22 cellular contexts compared by ENCODE assay signal in the genomic region with DNA sequence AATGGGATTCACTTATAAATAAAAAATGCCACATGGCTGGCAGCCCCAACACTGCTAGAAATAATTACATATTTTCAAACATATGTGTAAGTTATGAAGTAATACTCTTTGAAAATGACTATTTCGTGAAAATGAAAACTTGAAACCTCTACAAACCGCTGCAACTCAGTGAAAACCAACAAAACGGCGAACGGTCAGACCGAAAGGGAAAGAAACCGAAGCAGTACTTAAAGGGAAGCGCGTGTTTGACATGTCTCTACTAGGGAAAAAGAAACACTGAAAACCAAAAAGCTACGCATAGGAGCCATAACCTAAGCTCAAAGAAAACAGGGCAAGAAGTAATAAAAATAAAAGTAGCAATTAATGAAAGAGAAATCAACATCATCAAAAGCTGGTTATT.
DNase-seq lines count a peak whose midpoint lies in the region; ATAC-seq and FAIRE-seq lines count a peak whose summit lies in the region.
"Had no signal": no experiment of that assay in that cellular context is flagged by ENCODE, and none has a peak within 500 bp of the region (broad histone marks: within the 10 kb centered on the region; RNA-seq: fewer than 3 reads in every experiment).

No MANE protein-coding gene starts in this region.

- FAIRE-seq in HTR-8/SVneo (lab: Jason Lieb, UNC) = no peak
- FAIRE-seq: keratinocyte had no signal

- peak; percentile 17 for DNase-seq in activated CD4-positive, alpha-beta T cell treated with anti-CD3 and anti-CD28 coated beads for 48 hours
- no peak for DNase-seq in activated CD4-positive, alpha-beta T cell treated with anti-CD3 and anti-CD28 coated beads, Interleukin-2, amount 10 ng/mL, durations not matched to agents 24 days and 14 days
- DNase-seq in HuH-7.5 (ENCODE audit: low spot score) = no peak
- DNase-seq in HTR-8/SVneo (ENCODE audit: insufficient read length, low spot score) = no peak
- DNase-seq in GM03348 (ENCODE audit: low spot score) = no peak
- DNase-seq: activated effector memory CD4-positive, alpha-beta T cell treated with anti-CD3 and anti-CD28 coated beads, Interleukin-2, amount 50 U/mL, for 16 hours; anterior cingulate cortex; cerebellar nuclear complex; DMS 273 treated with DMSO at 0.1 percent for 48 hours; hippocampal formation; KG1; mammary epithelial cell; naive B cell; NCI-H1048; NCI-H2081; NCI-H526; PC-9 had no signal

- H3K4me3 Mint-ChIP-seq in activated CD4-positive, alpha-beta T cell treated with anti-CD3 and anti-CD28 coated beads, Interleukin-2, amount 10 ng/mL, durations not matched to agents 24 days and 14 days = no peak overlapping the region
- H3K4me3 Mint-ChIP-seq in activated T-helper 17 cell treated with anti-CD3 and anti-CD28 coated beads, Interleukin-2, amount 50 U/mL, for 72 hours = peak overlapping the region; percentile 29
- H3K4me3 Mint-ChIP-seq: type B pancreatic cell had no signal

- intact Hi-C loops in activated CD4-positive, alpha-beta T cell treated with anti-CD3 and anti-CD28 coated beads, Interleukin-2, amount 10 ng/mL, durations not matched to agents 24 days and 14 days (cut with micrococcal nuclease) = no loop called here

- ATAC-seq in GM18873 (IDR thresholded peaks at IDR 0.05; ENCODE audit: low FRiP score, unreplicated experiment) = peak; percentile 56
- peak; percentile 55 for ATAC-seq in HG03521 (IDR thresholded peaks at IDR 0.05; ENCODE audit: unreplicated experiment)
- ATAC-seq in activated T-helper 17 cell treated with anti-CD3 and anti-CD28 coated beads, Interleukin-2, amount 50 U/mL, for 72 hours (replicated peaks) = peak; percentile 77

- H3K4me1 Mint-ChIP-seq in activated CD4-positive, alpha-beta T cell treated with anti-CD3 and anti-CD28 coated beads, Interleukin-2, amount 10 ng/mL, durations not matched to agents 24 days and 14 days = peaks cover 2% of the 10 kb centered on the region
- no peaks in the 10 kb centered on the region for H3K4me1 Mint-ChIP-seq in activated T-helper 17 cell treated with anti-CD3 and anti-CD28 coated beads, Interleukin-2, amount 50 U/mL, for 72 hours
- H3K4me1 Mint-ChIP-seq: naive B cell had no signal

- H3K36me3 Mint-ChIP-seq in activated CD4-positive, alpha-beta T cell treated with anti-CD3 and anti-CD28 coated beads, Interleukin-2, amount 10 ng/mL, durations not matched to agents 24 days and 14 days (ENCODE audit: low read depth) = no peaks in the 10 kb centered on the region
- no peaks in the 10 kb centered on the region for H3K36me3 Mint-ChIP-seq in activated T-helper 17 cell treated with anti-CD3 and anti-CD28 coated beads, Interleukin-2, amount 50 U/mL, for 72 hours (ENCODE audit: low read depth)
- H3K36me3 Mint-ChIP-seq: naive B cell, type B pancreatic cell had no signal

- no peak overlapping the region for H3K27ac Mint-ChIP-seq in activated CD4-positive, alpha-beta T cell treated with anti-CD3 and anti-CD28 coated beads, Interleukin-2, amount 10 ng/mL, durations not matched to agents 24 days and 14 days
- H3K27ac Mint-ChIP-seq in activated T-helper 17 cell treated with anti-CD3 and anti-CD28 coated beads, Interleukin-2, amount 50 U/mL, for 72 hours = peak overlapping the region; percentile 6
- H3K27ac Mint-ChIP-seq: naive B cell, type B pancreatic cell had no signal

- no peaks in the 10 kb centered on the region for H3K9me3 Mint-ChIP-seq in activated CD4-positive, alpha-beta T cell treated with anti-CD3 and anti-CD28 coated beads, Interleukin-2, amount 10 ng/mL, durations not matched to agents 24 days and 14 days
- no peaks in the 10 kb centered on the region for H3K9me3 Mint-ChIP-seq in activated T-helper 17 cell treated with anti-CD3 and anti-CD28 coated beads, Interleukin-2, amount 50 U/mL, for 72 hours
- H3K9me3 Mint-ChIP-seq: type B pancreatic cell had no signal

- H3K27me3 Mint-ChIP-seq in activated CD4-positive, alpha-beta T cell treated with anti-CD3 and anti-CD28 coated beads, Interleukin-2, amount 10 ng/mL, durations not matched to agents 24 days and 14 days = peaks cover 9% of the 10 kb centered on the region
- peaks cover 17% of the 10 kb centered on the region for H3K27me3 Mint-ChIP-seq in activated T-helper 17 cell treated with anti-CD3 and anti-CD28 coated beads, Interleukin-2, amount 50 U/mL, for 72 hours
